Comparison of ENCODE assay signal across 26 cellular contexts in the genomic region with DNA sequence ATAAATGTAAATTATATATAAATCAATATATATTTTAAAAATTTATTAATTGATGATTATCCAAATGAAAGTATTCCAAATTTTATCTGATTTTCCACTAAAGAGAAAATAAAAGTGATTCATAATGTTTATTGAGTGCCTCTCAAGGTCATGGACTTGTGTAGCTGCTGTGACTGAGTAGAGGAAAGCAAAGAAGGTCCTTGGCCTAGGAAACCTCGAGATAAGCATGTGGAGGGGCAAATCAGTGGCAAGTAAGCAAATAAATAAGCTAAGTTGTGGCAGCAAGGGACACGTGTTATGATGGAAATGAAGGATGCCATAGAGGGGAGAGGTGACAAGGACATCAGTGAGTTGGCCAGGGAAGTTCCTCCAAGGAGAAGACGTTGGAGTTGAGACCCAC.
"Had no signal": no experiment of that assay in that cellular context is flagged by ENCODE, and none has a peak within 500 bp of the region (broad histone marks: within the 10 kb centered on the region; RNA-seq: fewer than 3 reads in every experiment).

No MANE protein-coding gene starts in this region.

- H3K4me1 ChIP-seq: left ventricle myocardium inferior, pancreas, prostate gland, tibial nerve, uterus had no signal

- H3K36me3 Mint-ChIP-seq: mesothelial cell of epicardium, naive B cell, natural killer cell, type B pancreatic cell had no signal

- ATAC-seq: natural killer cell, pancreas, right cardiac atrium, sciatic nerve had no signal

- H3K9me3 Mint-ChIP-seq: immature natural killer cell, natural killer cell had no signal

- H3K4me3 ChIP-seq: left ventricle myocardium inferior, lung, pancreas, prostate gland, skin epidermis, tibial nerve, uterus had no signal

- FAIRE-seq: islet of Langerhans, pancreas had no signal

- H3K4me1 Mint-ChIP-seq: naive B cell had no signal

- H3K27me3 Mint-ChIP-seq: stimulated activated naive CD8-positive, alpha-beta T cell treated with anti-CD3 and anti-CD28 coated beads, Interleukin-15, Interleukin-2, amounts not matched to agents 100 ng/mL and 50 ng/mL, for 24 hours; type B pancreatic cell had no signal

- H3K27me3 ChIP-seq: pancreas, tibial nerve, uterus had no signal

- H3K36me3 ChIP-seq: left ventricle myocardium inferior, pancreas, prostate gland, tibial nerve, uterus had no signal

- H3K27ac Mint-ChIP-seq: mesothelial cell of epicardium; naive B cell; natural killer cell; stimulated activated naive CD8-positive, alpha-beta T cell treated with anti-CD3 and anti-CD28 coated beads, Interleukin-15, Interleukin-2, amounts not matched to agents 100 ng/mL and 50 ng/mL, for 24 hours; type B pancreatic cell had no signal

- DNase-seq: hypothalamus; immature natural killer cell; left ventricle myocardium inferior; mesendoderm; naive B cell; natural killer cell; pancreas; posterior cingulate gyrus; retina; right cardiac atrium; stimulated activated CD4-positive, alpha-beta T cell treated with anti-CD3 and anti-CD28 coated beads, Interleukin-12 subunit alpha, Interleukin-12 subunit beta, amount 100 ng/mL, for 4 hours; stimulated activated CD4-positive, alpha-beta T cell treated with anti-CD3 and anti-CD28 coated beads, Interleukin-15, amount 100 ng/mL, for 24 hours; stimulated activated CD4-positive, alpha-beta T cell treated with anti-CD3 and anti-CD28 coated beads, Interleukin-2, amount 100 ng/mL, for 24 hours; stimulated activated CD4-positive, alpha-beta T cell treated with anti-CD3 and anti-CD28 coated beads, Interleukin-4, amount 100 ng/mL, for 1 hour; stimulated activated naive CD4-positive, alpha-beta T cell; substantia nigra; uterus had no signal

- H3K9me3 ChIP-seq: left ventricle myocardium inferior, pancreas, prostate gland, tibial nerve, uterus had no signal

- H3K27ac ChIP-seq: left ventricle myocardium inferior, pancreas, prostate gland, skin epidermis, tibial nerve, uterus had no signal

- H3K4me3 Mint-ChIP-seq: immature natural killer cell; mesothelial cell of epicardium; naive B cell; natural killer cell; stimulated activated naive CD8-positive, alpha-beta T cell treated with anti-CD3 and anti-CD28 coated beads, Interleukin-15, Interleukin-2, amounts not matched to agents 100 ng/mL and 50 ng/mL, for 24 hours; type B pancreatic cell had no signal
